Comparison of ENCODE assay signal across 31 cellular contexts in the genomic region with DNA sequence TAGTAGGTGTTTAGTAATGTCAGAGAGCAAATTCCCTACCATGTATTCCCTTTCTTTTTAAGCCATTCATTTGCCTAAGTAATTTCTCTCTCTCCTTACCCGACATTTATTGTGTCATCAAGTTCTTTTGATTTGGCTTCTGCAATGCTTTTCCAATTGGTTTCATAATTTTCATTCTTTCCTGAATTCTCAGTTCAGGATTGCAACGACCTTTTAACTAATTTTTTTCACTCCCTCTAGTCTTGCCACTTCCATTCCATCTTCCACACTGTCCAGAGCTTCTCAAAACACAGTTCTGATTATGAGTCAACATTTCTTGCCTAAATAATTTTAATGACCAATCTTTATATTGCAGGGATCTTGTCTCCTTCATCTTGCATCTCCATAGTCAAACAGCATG.
"Had no signal": no experiment of that assay in that cellular context is flagged by ENCODE, and none has a peak within 500 bp of the region (broad histone marks: within the 10 kb centered on the region; RNA-seq: fewer than 3 reads in every experiment).

No MANE protein-coding gene starts in this region.

- H3K36me3 ChIP-seq: WERI-Rb-1 had no signal

- H3K4me3 ChIP-seq: K562, PC-9 had no signal

- DNase-seq: activated CD4-positive, alpha-beta T cell treated with anti-CD3 and anti-CD28 coated beads, Interleukin-2, amount 10 ng/mL, durations not matched to agents 7 days and 5 days; activated CD4-positive, alpha-beta T cell treated with anti-CD3 and anti-CD28 coated beads, Interleukin-2, amount 50 U/mL, for 48 hours; activated CD4-positive, CD25-positive, alpha-beta regulatory T cell; activated CD8-positive, alpha-beta T cell treated with anti-CD3 and anti-CD28 coated beads, Interleukin-2, amount 10 ng/mL, durations not matched to agents 7 days and 5 days; activated gamma-delta T cell treated with Interleukin-2 at 50 U/mL for 16 hours; activated naive CD4-positive, alpha-beta T cell treated with anti-CD3 and anti-CD28 coated beads for 36 hours; activated naive CD8-positive, alpha-beta T cell treated with anti-CD3 and anti-CD28 coated beads for 36 hours; activated T-cell treated with anti-CD3 and anti-CD28 coated beads for 4 hours; activated T-cell treated with anti-CD3 and anti-CD28 coated beads, Interleukin-2, amount 50 U/mL, for 4 hours; amygdala; caudate nucleus; cerebellar nuclear complex; NCI-H1092 treated with DMSO at 0.1 percent for 48 hours; NCI-H1417; NCI-H187; NCI-H2029 treated with DMSO at 0.1 percent for 48 hours; NCI-H2107; NCI-H2171; NCI-H510A; NCI-H526; NCI-H748 treated with DMSO at 0.1 percent for 48 hours; NK-92 treated with Interleukin-12 subunit alpha and Interleukin-12 subunit beta, amount 100 ng/mL, for 24 hours; PC-9; SIG-M5; T-cell; T-helper 17 cell; WERI-Rb-1 had no signal

- H3K27ac ChIP-seq: PC-9, RWPE1, WERI-Rb-1 had no signal

- ATAC-seq: activated CD8-positive, alpha-beta T cell treated with anti-CD3 and anti-CD28 coated beads, Interleukin-2, amount 10 ng/mL, durations not matched to agents 7 days and 5 days; activated T-cell treated with anti-CD3 and anti-CD28 coated beads, Interleukin-2, amount 50 U/mL, for 4 hours; K562; Right ventricle myocardium inferior; SK-N-SH treated with all-trans-retinoic acid at 6 μM for 48 hours; T-cell; T-helper 17 cell had no signal
